ENCODE assay signal across 23 cellular contexts in the genomic region with DNA sequence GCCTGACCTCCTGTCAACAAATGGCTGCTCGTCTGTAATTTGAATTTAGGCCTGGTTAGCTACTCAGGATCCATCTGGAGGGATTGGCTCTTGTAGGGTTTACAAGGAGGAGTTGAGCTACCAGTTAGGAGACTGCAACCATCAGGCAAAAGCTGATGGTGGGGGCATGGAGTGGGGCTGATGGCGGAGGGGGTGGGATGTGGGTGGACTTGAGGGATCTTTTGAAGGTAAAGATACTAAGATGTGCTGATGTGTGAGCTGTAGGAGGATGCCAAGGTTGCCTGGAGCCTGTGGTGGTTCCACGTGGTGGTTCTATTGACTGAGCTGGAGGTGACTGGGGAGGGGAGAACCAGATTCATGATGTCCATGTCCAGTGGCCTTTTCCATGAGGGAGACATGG.
DNase-seq lines count a peak whose midpoint lies in the region; ATAC-seq and TF ChIP-seq lines count a peak whose summit lies in the region.
"Had no signal": no experiment of that assay in that cellular context is flagged by ENCODE, and none has a peak within 500 bp of the region (broad histone marks: within the 10 kb centered on the region; RNA-seq: fewer than 3 reads in every experiment).

No MANE protein-coding gene starts in this region.

- no peak overlapping the region for H3K4ac ChIP-seq in neuronal stem cell (ENCODE audit: low read length)

- H2BK12ac ChIP-seq in neuronal stem cell (ENCODE audit: low read length), result no peak overlapping the region

- no peak overlapping the region for H3K18ac ChIP-seq in neuronal stem cell (ENCODE audit: low read length)

- no peaks in the 10 kb centered on the region for H3K36me3 ChIP-seq in GM23338 (ENCODE audit: insufficient read depth)
- no peaks in the 10 kb centered on the region for H3K36me3 ChIP-seq in esophagus muscularis mucosa
- H3K36me3 ChIP-seq in neuronal stem cell (replicated peaks in 1 of 2; ENCODE audit: control insufficient read depth in 2 of 2, insufficient read depth in 2 of 2, low read length in 2 of 2), result no peaks in the 10 kb centered on the region
- H3K36me3 ChIP-seq: BE2C; BLaER1 treated with 17β-estradiol and CSF1 and Interleukin-3, amounts not matched to agents 10 nM and 100 nM had no signal

- no peak overlapping the region for H2BK120ac ChIP-seq in neuronal stem cell (ENCODE audit: low read depth, low read length)

- no peaks in the 10 kb centered on the region for H3F3A ChIP-seq in GM23338 (replicated peaks; ENCODE audit: low read depth)

- H3K4me2 ChIP-seq in GM23338, result no peak overlapping the region
- no peak overlapping the region for H3K4me2 ChIP-seq in neuronal stem cell (ENCODE audit: insufficient read depth, low read length, poor library complexity, severe bottlenecking)
- H3K4me2 ChIP-seq: A549; BLaER1 treated with 17β-estradiol and CSF1 and Interleukin-3, amounts not matched to agents 10 nM and 100 nM had no signal

- ATAC-seq in GM23338 (no peak), GM18907 (IDR thresholded peaks at IDR 0.05; ENCODE audit: unreplicated experiment) (no peak), GM21423 (IDR thresholded peaks at IDR 0.05; ENCODE audit: unreplicated experiment) (no peak)
- ATAC-seq: A549, GM12878, HCT116 had no signal

- no peak for TF ChIP-seq EP300 in esophagus muscularis mucosa (IDR thresholded peaks at IDR 0.05)

- H3K79me1 ChIP-seq in neuronal stem cell (ENCODE audit: low read depth, low read length), result no peaks in the 10 kb centered on the region

- no peaks in the 10 kb centered on the region for H4K20me1 ChIP-seq in GM23338 (replicated peaks; ENCODE audit: insufficient read depth)
- H4K20me1 ChIP-seq: BLaER1 treated with 17β-estradiol and CSF1 and Interleukin-3, amounts not matched to agents 10 nM and 100 nM had no signal

- H3K4me3 ChIP-seq in GM23338 (no peak overlapping the region), esophagus muscularis mucosa (no peak overlapping the region), neuronal stem cell (ENCODE audit: low read length in 2 of 2) (no peak overlapping the region)
- H3K4me3 ChIP-seq: A549; BLaER1 treated with 17β-estradiol and CSF1 and Interleukin-3, amounts not matched to agents 10 nM and 100 nM; GM12878; GM23248 had no signal

- no peak overlapping the region for H4K91ac ChIP-seq in neuronal stem cell (ENCODE audit: low read depth, low read length, poor library complexity)

- no peak overlapping the region for H2BK15ac ChIP-seq in neuronal stem cell (ENCODE audit: low read length)

- H3K4me1 Mint-ChIP-seq in GM23338, result peaks cover 12% of the 10 kb centered on the region; the same call in 2 of the 3 replicates

- no peak for TF ChIP-seq POLR2A in esophagus muscularis mucosa (IDR thresholded peaks at IDR 0.05; ENCODE audit: low read depth)

- H3K27ac Mint-ChIP-seq in GM23338, result no peak overlapping the region
- H3K27ac Mint-ChIP-seq: CD14-positive monocyte; CD4-positive, alpha-beta T cell; CD8-positive, alpha-beta memory T cell; H9 had no signal

- H3K9me3 Mint-ChIP-seq in GM23338, result no peaks in the 10 kb centered on the region; the same call in 2 of the 3 replicates

- 83% methylated on average over 3 of the region's 3 CpGs for WGBS in esophagus muscularis mucosa
- no CpG with 5 or more reads among the region's 3 CpGs for WGBS in neuronal stem cell (ENCODE audit: extremely low coverage in 2 of 2, insufficient read length in 2 of 2, insufficient replicate concordance in 1 of 2), 2 donors

- H3K27me3 ChIP-seq in GM23338 (ENCODE audit: insufficient read depth), result no peaks in the 10 kb centered on the region
- no peaks in the 10 kb centered on the region for H3K27me3 ChIP-seq in esophagus muscularis mucosa
- H3K27me3 ChIP-seq in neuronal stem cell (ENCODE audit: control insufficient read depth in 3 of 3, insufficient read depth in 3 of 3, low read depth in 1 of 3, low read length in 3 of 3), result no peaks in the 10 kb centered on the region
- H3K27me3 ChIP-seq: BE2C; BLaER1 treated with 17β-estradiol and CSF1 and Interleukin-3, amounts not matched to agents 10 nM and 100 nM had no signal

- no peaks in the 10 kb centered on the region for H3K27me3 Mint-ChIP-seq in GM23338 (ENCODE audit: insufficient read depth, low read depth, poor library complexity)
- H3K27me3 Mint-ChIP-seq: CD4-positive, alpha-beta T cell had no signal

- H3K14ac ChIP-seq in neuronal stem cell (ENCODE audit: low read length), result no peak overlapping the region

- no peak overlapping the region for H2AK5ac ChIP-seq in neuronal stem cell (ENCODE audit: low read depth, low read length)

- no peaks in the 10 kb centered on the region for H3K36me3 Mint-ChIP-seq in GM23338 (ENCODE audit: low read depth)
- H3K36me3 Mint-ChIP-seq: CD14-positive monocyte; CD8-positive, alpha-beta memory T cell had no signal

- no peak overlapping the region for H3K23ac ChIP-seq in neuronal stem cell (ENCODE audit: low read depth, low read length, poor library complexity)

- H3K9ac ChIP-seq in neuronal stem cell (ENCODE audit: low read depth, low read length, poor library complexity), result no peak overlapping the region
- H3K9ac ChIP-seq: BLaER1 treated with 17β-estradiol and CSF1 and Interleukin-3, amounts not matched to agents 10 nM and 100 nM; GM23248 had no signal

- 0 out of 2 replicates have a peak overlapping the region, but pooled peaks have one; percentile 74 for H2AFZ ChIP-seq in GM23338
- H2AFZ ChIP-seq in neuronal stem cell (ENCODE audit: low read length), result peak overlapping the region; percentile 41
- H2AFZ ChIP-seq: GM23248 had no signal

- H4K8ac ChIP-seq in neuronal stem cell (ENCODE audit: low read depth, low read length), result no peak overlapping the region

- H2BK5ac ChIP-seq in neuronal stem cell (ENCODE audit: low read length), result no peak overlapping the region

- no peak overlapping the region for H3K4me3 Mint-ChIP-seq in GM23338
- H3K4me3 Mint-ChIP-seq: CD14-positive monocyte; CD4-positive, alpha-beta T cell; CD8-positive, alpha-beta memory T cell; H9 had no signal

- intact Hi-C loops in esophagus muscularis mucosa (cut with DNase I), result no loop called here

- H3K79me2 ChIP-seq in GM23338 (replicated peaks; ENCODE audit: insufficient read depth), result no peaks in the 10 kb centered on the region

- H3K9me3 ChIP-seq in esophagus muscularis mucosa (peaks cover 0 to 3% (median 1%) of the 10 kb centered on the region in 4 donors), neuronal stem cell (replicated peaks in 1 of 2; ENCODE audit: control insufficient read depth in 2 of 2, insufficient read depth in 1 of 2, low read depth in 1 of 2, low read length in 2 of 2) (peaks cover 0 to 3% of the 10 kb centered on the region in 2 donors)
- H3K9me3 ChIP-seq: A549, BE2C had no signal

- TF ChIP-seq CTCF in GM23338 (conservative IDR thresholded peaks at IDR 0.05; ENCODE audit: low read depth in 2 of 2) (no peak), esophagus muscularis mucosa (IDR thresholded peaks at IDR 0.05) (no peak)

- no peak for DNase-seq in GM23338 (ENCODE audit: low spot score)
- peak; percentile 90 for DNase-seq in esophagus muscularis mucosa (ENCODE audit: extremely low spot score)
- no peak for DNase-seq in neuronal stem cell (ENCODE audit: low spot score)
- no peak for DNase-seq in iPS-NIHi11 (ENCODE audit: low spot score)
- DNase-seq: 8988T; ACHN; AML-193; BE2C; CD4-positive, alpha-beta T cell; CD8-positive, alpha-beta memory T cell; DMS 273 treated with DMSO at 0.1 percent for 48 hours; DMS79; EL; GDM1; GM23248; H9 had no signal

- H3K27ac ChIP-seq in GM23338 (ENCODE audit: low read depth) (no peak overlapping the region), esophagus muscularis mucosa (replicated peaks in 1 of 4) (no peak overlapping the region), neuronal stem cell (replicated peaks; ENCODE audit: low read length) (no peak overlapping the region)
- H3K27ac ChIP-seq: A549; BLaER1 treated with 17β-estradiol and CSF1 and Interleukin-3, amounts not matched to agents 10 nM and 100 nM; GM23248 had no signal

- peaks cover 15% of the 10 kb centered on the region for H3K9me2 ChIP-seq in GM23338 (ENCODE audit: insufficient read depth)

- H3K4me1 ChIP-seq in GM23338 (ENCODE audit: insufficient read depth) (no peaks in the 10 kb centered on the region), esophagus muscularis mucosa (no peaks in the 10 kb centered on the region), neuronal stem cell (ENCODE audit: control insufficient read depth in 2 of 2, insufficient read depth in 1 of 2, low read depth in 1 of 2, low read length in 2 of 2) (peaks cover 1 to 2% of the 10 kb centered on the region in 2 donors)
- H3K4me1 ChIP-seq: A549 had no signal

TF ChIP-seq in GM23338, 12 proteins besides CTCF, POLR2A, EP300 and RAD21 (continues in another document):
- TF ChIP-seq ZNF114 (CRISPR knock-in tag; IDR thresholded peaks at IDR 0.05) (no peak), ZNF331 (CRISPR knock-in tag; IDR thresholded peaks at IDR 0.05; ENCODE audit: low read depth) (no peak), EZH2phosphoT487 (IDR thresholded peaks at IDR 0.05; ENCODE audit: unreplicated experiment) (no peak), JUNB (IDR thresholded peaks at IDR 0.05; ENCODE audit: unreplicated experiment) (no peak), EZH2 (IDR thresholded peaks at IDR 0.05; ENCODE audit: low read depth, unreplicated experiment) (no peak)
- TF ChIP-seq, protein P1, sequence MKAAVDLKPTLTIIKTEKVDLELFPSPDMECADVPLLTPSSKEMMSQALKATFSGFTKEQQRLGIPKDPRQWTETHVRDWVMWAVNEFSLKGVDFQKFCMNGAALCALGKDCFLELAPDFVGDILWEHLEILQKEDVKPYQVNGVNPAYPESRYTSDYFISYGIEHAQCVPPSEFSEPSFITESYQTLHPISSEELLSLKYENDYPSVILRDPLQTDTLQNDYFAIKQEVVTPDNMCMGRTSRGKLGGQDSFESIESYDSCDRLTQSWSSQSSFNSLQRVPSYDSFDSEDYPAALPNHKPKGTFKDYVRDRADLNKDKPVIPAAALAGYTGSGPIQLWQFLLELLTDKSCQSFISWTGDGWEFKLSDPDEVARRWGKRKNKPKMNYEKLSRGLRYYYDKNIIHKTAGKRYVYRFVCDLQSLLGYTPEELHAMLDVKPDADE (IDR thresholded peaks at IDR 0.05), result no peak
